In the genomic region with DNA sequence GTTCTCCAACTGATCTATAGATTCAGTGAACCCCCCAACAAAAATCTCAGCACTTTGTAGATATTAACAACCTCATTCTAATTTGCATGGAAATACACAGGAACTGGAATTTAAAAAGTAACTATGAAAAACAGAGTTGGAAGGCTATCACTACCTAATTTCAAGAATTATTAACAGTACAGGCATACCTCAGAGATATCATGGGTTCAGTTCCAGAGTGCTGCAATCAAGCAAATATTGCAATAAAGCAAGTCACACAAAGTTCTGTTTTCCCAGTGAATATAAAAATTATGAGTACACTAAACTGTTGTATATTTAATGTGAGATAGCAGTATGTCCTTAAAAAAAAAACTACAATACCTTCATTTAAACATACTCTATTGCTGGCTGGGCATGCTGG, we compare ENCODE assay signal across 22 cellular contexts.
"Had no signal": no experiment of that assay in that cellular context is flagged by ENCODE, and none has a peak within 500 bp of the region (broad histone marks: within the 10 kb centered on the region; RNA-seq: fewer than 3 reads in every experiment).

No MANE protein-coding gene starts in this region.

- DNase-seq: activated CD4-positive, alpha-beta T cell treated with anti-CD3 and anti-CD28 coated beads, Interleukin-2, amount 50 U/mL, for 4 hours; activated effector memory CD4-positive, alpha-beta T cell treated with anti-CD3 and anti-CD28 coated beads, Interleukin-2, amount 50 U/mL, for 16 hours; activated naive CD4-positive, alpha-beta T cell treated with anti-CD3 and anti-CD28 coated beads, Interleukin-2, amount 50 U/mL, for 16 hours; anterior cingulate cortex; dermis blood vessel endothelial cell; effector CD8-positive, alpha-beta T cell; glutamatergic neuron; immature natural killer cell; left lung; naive thymus-derived CD8-positive, alpha-beta T cell; posterior cingulate gyrus; right lobe of liver; stimulated activated CD4-positive, alpha-beta T cell treated with anti-CD3 and anti-CD28 coated beads, Interleukin-1b, Interleukin-23, amount 100 ng/mL, for 48 hours; stimulated activated naive CD8-positive, alpha-beta T cell treated with anti-CD3 and anti-CD28 coated beads, Interleukin-15, amount 100 ng/mL, for 72 hours; tibial artery; WERI-Rb-1 had no signal

- H3K27me3 ChIP-seq: esophagus muscularis mucosa, hepatocyte, left lung, neural progenitor cell, right lobe of liver, tibial artery had no signal

- H3K4me2 ChIP-seq: hepatocyte, neural progenitor cell had no signal

- H3K4me3 ChIP-seq: esophagus muscularis mucosa, hepatocyte, left lung, lung, neural progenitor cell, right lobe of liver, skin epidermis, tibial artery had no signal

- ATAC-seq: left lung; naive thymus-derived CD8-positive, alpha-beta T cell; stimulated activated naive CD8-positive, alpha-beta T cell treated with anti-CD3 and anti-CD28 coated beads, Interleukin-15, amount 100 ng/mL, for 72 hours had no signal

- H3K27ac ChIP-seq: esophagus muscularis mucosa, hepatocyte, neural progenitor cell, skin epidermis, tibial artery, WERI-Rb-1 had no signal

- H3K27ac Mint-ChIP-seq: brain, neural progenitor cell had no signal

- H3K9me3 ChIP-seq: esophagus muscularis mucosa, right lobe of liver, tibial artery had no signal

- H2AFZ ChIP-seq: hepatocyte, neural progenitor cell had no signal

- H3K4me3 Mint-ChIP-seq: brain; immature natural killer cell; neural progenitor cell; stimulated activated naive CD8-positive, alpha-beta T cell treated with anti-CD3 and anti-CD28 coated beads, Interleukin-15, amount 100 ng/mL, for 72 hours had no signal

- H3K27me3 Mint-ChIP-seq: brain; naive thymus-derived CD8-positive, alpha-beta T cell; stimulated activated naive CD8-positive, alpha-beta T cell treated with anti-CD3 and anti-CD28 coated beads, Interleukin-15, amount 100 ng/mL, for 72 hours had no signal

- H3K9ac ChIP-seq: neural progenitor cell had no signal

- H3K36me3 ChIP-seq: WERI-Rb-1 had no signal
